8 cellular contexts compared by ENCODE assay signal in genomic region chr10:84537447-84537931, GRCh38.
DNase-seq lines count a peak whose midpoint lies in the region; ATAC-seq, FAIRE-seq and TF ChIP-seq lines count a peak whose summit lies in the region.

No MANE protein-coding gene starts in this region.

- ATAC-seq in GM21786 (IDR thresholded peaks at IDR 0.05; ENCODE audit: unreplicated experiment) = peak; percentile 62

- no peak overlapping the region for H3K4me3 ChIP-seq in astrocyte (ENCODE audit: insufficient read depth, low read depth, low read length)
- no peak overlapping the region for H3K4me3 ChIP-seq in hepatocyte

- H3K9me3 ChIP-seq in astrocyte (ENCODE audit: insufficient read depth, low read depth, low read length) (no peaks in the 10 kb centered on the region), hepatocyte (ENCODE audit: low read depth) (no peaks in the 10 kb centered on the region)

- no peaks in the 10 kb centered on the region for H3K79me2 ChIP-seq in astrocyte (ENCODE audit: insufficient read depth, low read length)
- no peaks in the 10 kb centered on the region for H3K79me2 ChIP-seq in hepatocyte

- H3K9ac ChIP-seq in astrocyte (ENCODE audit: low read length) = no peak overlapping the region

- H3K4me1 ChIP-seq in astrocyte (ENCODE audit: insufficient read depth, low read length) (peaks cover 18% of the 10 kb centered on the region), hepatocyte (ENCODE audit: insufficient read depth) (no peaks in the 10 kb centered on the region)

- H3K9me3 Mint-ChIP-seq in astrocyte (ENCODE audit: unreplicated experiment) = peaks cover 2% of the 10 kb centered on the region

- H3K4me3 Mint-ChIP-seq in astrocyte (ENCODE audit: unreplicated experiment) = no peak overlapping the region

- peak overlapping the region; percentile 3 for H3K4me2 ChIP-seq in astrocyte (ENCODE audit: low read length)
- no peak overlapping the region for H3K4me2 ChIP-seq in hepatocyte

- H3K4me1 Mint-ChIP-seq in astrocyte (ENCODE audit: low read depth, unreplicated experiment) = peaks cover 24% of the 10 kb centered on the region

- H3K27ac ChIP-seq in 22Rv1 = no peak overlapping the region
- no peak overlapping the region for H3K27ac ChIP-seq in astrocyte (ENCODE audit: low read depth, low read length)
- H3K27ac ChIP-seq in hepatocyte = no peak overlapping the region

- FAIRE-seq in astrocyte (lab: Jason Lieb, UNC) = peak; percentile 60

- WGBS in hepatocyte (ENCODE audit: low lambda C conversion rate, missing lambda C conversion rate) = 15% methylated on average over 8 of the region's 8 CpGs

- in situ Hi-C loops in G401 (cut with HindIII; ENCODE audit: low sequenced_read_pairs) = no loop called here

- H3K36me3 ChIP-seq in astrocyte (ENCODE audit: insufficient read depth, low read length) (no peaks in the 10 kb centered on the region), hepatocyte (replicated peaks; ENCODE audit: insufficient read depth, low read depth) (no peaks in the 10 kb centered on the region)

- H2AFZ ChIP-seq in astrocyte (ENCODE audit: low read depth, low read length) (no peak overlapping the region), hepatocyte (no peak overlapping the region)

- DNase-seq in G401 (ENCODE audit: low spot score) (peak; percentile 80), HuH-7.5 (ENCODE audit: low spot score) (peak; percentile 41), OCI-M1 (lab: John Stamatoyannopoulos, UW) (peak; percentile 86), astrocyte (ENCODE audit: low read depth) (no peak), hepatocyte (ENCODE audit: low spot score) (peak; percentile 90)
- DNase-seq in stimulated activated CD4-positive, alpha-beta T cell treated with anti-CD3 and anti-CD28 coated beads, Interleukin-15, amount 100 ng/mL, for 24 hours = peak; percentile 34

- no peaks in the 10 kb centered on the region for H3K27me3 Mint-ChIP-seq in astrocyte (ENCODE audit: low read depth, unreplicated experiment)

- H3K27ac Mint-ChIP-seq in astrocyte (ENCODE audit: unreplicated experiment) = no peak overlapping the region

- H4K20me1 ChIP-seq in astrocyte (ENCODE audit: insufficient read depth, low read length) = no peaks in the 10 kb centered on the region
- H4K20me1 ChIP-seq in hepatocyte (ENCODE audit: insufficient read depth, poor library complexity, severe bottlenecking) = no peaks in the 10 kb centered on the region

- H3K9me2 ChIP-seq in hepatocyte (replicated peaks; ENCODE audit: insufficient read depth) = no peaks in the 10 kb centered on the region

- H3K36me3 Mint-ChIP-seq in astrocyte (ENCODE audit: low read depth, unreplicated experiment) = peaks cover 6% of the 10 kb centered on the region

- peak; percentile 86 for TF ChIP-seq CTCF in 22Rv1 (IDR thresholded peaks at IDR 0.05)
- peak; percentile 58 for TF ChIP-seq CTCF in astrocyte (IDR thresholded peaks at IDR 0.05; ENCODE audit: insufficient read depth, low read depth, low read length)
- TF ChIP-seq CTCF in hepatocyte (IDR thresholded peaks at IDR 0.05; ENCODE audit: poor library complexity) = peak; percentile 88

- no peaks in the 10 kb centered on the region for H3K27me3 ChIP-seq in astrocyte (ENCODE audit: insufficient read depth, low read length)
- peaks cover 5% of the 10 kb centered on the region for H3K27me3 ChIP-seq in hepatocyte
